Comparison of ENCODE assay signal across 13 cellular contexts in the genomic region with DNA sequence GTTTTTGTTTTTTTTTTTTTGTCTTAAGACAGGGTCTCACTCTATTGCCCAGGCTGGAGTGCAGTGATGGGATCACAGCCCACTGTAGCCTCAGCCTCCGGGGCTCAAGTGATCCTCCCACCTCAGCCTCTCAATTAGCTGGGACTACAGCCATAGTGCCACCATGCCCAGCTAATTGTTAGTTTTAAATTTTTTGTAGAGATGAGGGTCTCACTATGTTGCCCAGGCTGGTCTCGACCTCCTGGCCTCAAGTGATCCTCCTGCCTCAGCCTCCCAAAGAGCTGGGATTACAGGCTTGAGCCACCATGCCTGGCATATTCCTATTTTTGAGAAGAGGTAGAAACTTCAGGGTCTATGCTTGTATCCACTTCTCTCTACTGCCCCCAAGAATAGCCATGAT. TPM values are rescaled to one million over a fixed set of nuclear protein-coding genes. Genes with fewer than 3 reads are reported as not detected.
A peak's percentile ranks its signal among the peaks of the same experiment; 100 is the strongest.
DNase-seq lines count a peak whose midpoint lies in the region; ATAC-seq, FAIRE-seq and TF ChIP-seq lines count a peak whose summit lies in the region.
"Not testable (repeated sequence)": the region's sequence is repeated elsewhere in the genome, so short reads cannot be mapped to it uniquely, and the experiment has no call there.
"Had no signal": no experiment of that assay in that cellular context is flagged by ENCODE, and none has a peak within 500 bp of the region (broad histone marks: within the 10 kb centered on the region; RNA-seq: fewer than 3 reads in every experiment).

No MANE protein-coding gene starts in this region.

- peak overlapping the region; percentile 27 for H3K27ac Mint-ChIP-seq in T-helper 17 cell

- not testable (repeated sequence) for H3K4me3 ChIP-seq in K562, lower lobe of right lung

- not testable (repeated sequence) for H3K4me3 Mint-ChIP-seq in T-helper 17 cell

- not testable (repeated sequence) for H3K27me3 Mint-ChIP-seq in T-helper 17 cell

- not testable (repeated sequence) for DNase-seq in T-helper 17 cell; K562 (ENCODE audit: extremely low read depth in 1 of 4, low spot score in 3 of 4)
- DNase-seq in Right ventricle myocardium superior (peak; percentile 6), lower lobe of right lung (peak; percentile 0)

- CTCF ChIA-PET in K562 (lab: Yijun Ruan, JAX; ENCODE audit: low intra/inter-chr PET ratio), result not testable (repeated sequence)

- not testable (repeated sequence) for H3K79me2 ChIP-seq in K562 (ENCODE audit: control insufficient read depth, insufficient read depth, low read length)

- not testable (repeated sequence) for TF ChIP-seq POLR2A in K562 (conservative IDR thresholded peaks at IDR 0.05)

- H3K4me1 Mint-ChIP-seq in T-helper 17 cell, result not testable (repeated sequence)

- in situ Hi-C loops in K562 (cut with MboI), result not testable (repeated sequence)

- H3K27ac ChIP-seq in K562 (ENCODE audit: extremely low read depth, low read depth, low read length); lower lobe of right lung: not testable (repeated sequence)

- peaks cover 0 to 32% of the 10 kb centered on the region in 2 experiments; a peak in 2 of 5 replicates for H3K4me1 ChIP-seq in K562 (replicated peaks in 1 of 2; ENCODE audit: control insufficient read depth in 2 of 2, insufficient read depth in 2 of 2, low read length in 2 of 2)
- H3K4me1 ChIP-seq in lower lobe of right lung, result not testable (repeated sequence)

- H3K4me2 ChIP-seq in K562 (ENCODE audit: insufficient read depth, low read length), result not testable (repeated sequence)

- not testable (repeated sequence) for TF ChIP-seq EP300 in K562 (IDR thresholded peaks at IDR 0.05; ENCODE audit: low read length)

- H3K36me3 ChIP-seq in K562 (ENCODE audit: control insufficient read depth, insufficient read depth, low read length), result not testable (repeated sequence)
- H3K36me3 ChIP-seq in lower lobe of right lung, result peaks cover 11% of the 10 kb centered on the region

- BruUV-seq in K562 (replicated peaks; lab: Mats Ljungman, UMichigan), result not testable (repeated sequence)

- 64% methylated on average over 2 of the region's 2 CpGs for WGBS in K562 (ENCODE audit: insufficient coverage, low coverage, missing lambda C conversion rate)

- H3K36me3 Mint-ChIP-seq in T-helper 17 cell (ENCODE audit: low read depth), result not testable (repeated sequence)

- TF ChIP-seq CTCF in K562 (IDR thresholded peaks at IDR 0.05 in 2 of 3, conservative IDR thresholded peaks at IDR 0.05 in 1 of 3; ENCODE audit: insufficient read depth in 2 of 3, low read depth in 1 of 3, low read length in 3 of 3); lower lobe of right lung (IDR thresholded peaks at IDR 0.05): not testable (repeated sequence)

- not testable (repeated sequence) for TF ChIP-seq RAD21 in K562 (CRISPR knock-in tag; conservative IDR thresholded peaks at IDR 0.05 in 1 of 2, IDR thresholded peaks at IDR 0.05 in 1 of 2)

- not testable (repeated sequence) for FAIRE-seq in K562 (lab: Jason Lieb, UNC)

- H4K20me1 ChIP-seq in K562 (replicated peaks; ENCODE audit: control insufficient read depth, insufficient read depth, low read length), result not testable (repeated sequence)

- not testable (repeated sequence) for H3K9me1 ChIP-seq in K562 (ENCODE audit: control insufficient read depth, insufficient read depth, low read length)

- H3K9me3 ChIP-seq in T-helper 17 cell (ENCODE audit: control insufficient read depth, low read length, poor library complexity, severe bottlenecking); K562 (replicated peaks; ENCODE audit: control insufficient read depth, insufficient read depth, low read depth, low read length); lower lobe of right lung: not testable (repeated sequence)

- POLR2A ChIA-PET in K562 (lab: Yijun Ruan, JAX), result not testable (repeated sequence)

- not testable (repeated sequence) for H3K27me3 ChIP-seq in K562 (ENCODE audit: control insufficient read depth in 2 of 2, insufficient read depth in 2 of 2, low read length in 2 of 2); lower lobe of right lung (ENCODE audit: low read depth)

- intact Hi-C loops in K562 (cut with micrococcal nuclease), result loop anchor here (10.0 kb wide), 1 partner anchor 86 kb away; a partner anchor contains a TSS
- intact Hi-C loops in Right ventricle myocardium superior (cut with DNase I), result loop anchor here (5.0 to 10.0 kb wide), 2 partner anchors 109 to 226 kb away; no protein-coding TSS in a partner anchor
- intact Hi-C loops in lower lobe of right lung (cut with DNase I), result not testable (repeated sequence)

- ATAC-seq in T-helper 17 cell; K562; Right ventricle myocardium superior (ENCODE audit: poor library complexity); lower lobe of right lung: not testable (repeated sequence)

- H3K9ac ChIP-seq in K562 (ENCODE audit: insufficient read depth in 1 of 2, low read depth in 2 of 2, low read length in 2 of 2), result not testable (repeated sequence)

- not testable (repeated sequence) for H2AFZ ChIP-seq in K562 (ENCODE audit: low read depth, low read length)

TF ChIP-seq in K562, 482 proteins besides CTCF, POLR2A, EP300 and RAD21:
- TF ChIP-seq ZNF121 (CRISPR knock-in tag; conservative IDR thresholded peaks at IDR 0.05), result peak; percentile 81; the same call in 1 of the 2 replicates
TF ChIP-seq in K562: peak in this region for 1; not testable (repeated sequence) for 481.

RNA-seq across cellular contexts. Expression of a gene that starts 8.3 kb away (rescaled TPM):
- 1 to 10 TPM in 1 of 2 donors, under 1 TPM in 1; 0.86 to 1.3 TPM for total RNA-seq in T-helper 17 cell
- total RNA-seq in K562 (2011; cell fraction: chromatin; rRNA removed; ENCODE audit: low replicate concordance), result 0.19 and 0.25 TPM in 2 replicates
- total RNA-seq in K562 (2011; cell fraction: nucleolus; rRNA removed), result 0.26 and 0.33 TPM in 2 replicates
- total RNA-seq in K562 (2011; cell fraction: nucleoplasm; rRNA removed), result 0.37 TPM in 1 of 2 replicates, not detected in the other
- total RNA-seq in K562 (2014; rRNA removed), result not detected in 2 replicates
- not detected in 2 replicates for total RNA-seq in K562 (2014; rRNA removed; fragmentation: Illumina TruSeq; extraction: Trizol)
- not detected in 2 replicates for total RNA-seq in K562 (2015; rRNA removed; fragmentation: Illumina TruSeq; extraction: Trizol)
- total RNA-seq in K562 (2021), result 0.13 and 0.22 TPM in 2 replicates
- 0.07 and 0.09 TPM in 2 replicates for polyA plus RNA-seq in K562 (2011; rRNA removed)
- polyA plus RNA-seq in K562 (2011; cell fraction: cytosol; rRNA removed), result 0.06 and 0.22 TPM in 2 replicates
- 0.37 and 1.1 TPM in 2 replicates for polyA plus RNA-seq in K562 (2011; cell fraction: nucleus; rRNA removed)
- polyA plus RNA-seq in K562 (2012), result 0.23 and 0.72 TPM in 2 replicates
- polyA plus RNA-seq in K562 (2014; fragmentation: Illumina TruSeq; extraction: Trizol), result 0.07 TPM in 1 of 2 replicates, not detected in the other
- under 1 TPM in 1 of 2 experiments, not detected in 1; 0.04 TPM for polyA plus RNA-seq in K562 (2014; fragmentation: Nextera tagmentation; extraction: Ambion mirVana)
- polyA plus RNA-seq in K562 (2014; rRNA removed), result 0.11 and 0.86 TPM in 2 replicates
- polyA minus RNA-seq in K562 (2011; rRNA and poly(A)+ RNA removed), result 0.11 TPM in 1 of 2 replicates, not detected in the other
- polyA minus RNA-seq in K562 (2011; cell fraction: cytosol; rRNA and poly(A)+ RNA removed), result not detected in 2 replicates
- polyA minus RNA-seq in K562 (2011; cell fraction: nucleus; rRNA and poly(A)+ RNA removed), result 0.22 TPM in 1 of 2 replicates, not detected in the other
- total RNA-seq in Right ventricle myocardium superior, result 0.24 TPM
- 0.44 TPM for total RNA-seq in lower lobe of right lung
- polyA plus RNA-seq: CD14-positive monocyte; CD4-positive, alpha-beta memory T cell; CD4-positive, CD25-positive, alpha-beta regulatory T cell; CD8-positive, alpha-beta memory T cell had no signal

RNA-seq across cellular contexts. Expression of a gene that starts 34.8 kb away (rescaled TPM):
- total RNA-seq in T-helper 17 cell, result not detected
- total RNA-seq in K562 (2011; cell fraction: chromatin; rRNA removed; ENCODE audit: low replicate concordance), result not detected in 2 replicates
- not detected in 2 replicates for total RNA-seq in K562 (2011; cell fraction: nucleolus; rRNA removed)
- not detected in 2 replicates for total RNA-seq in K562 (2011; cell fraction: nucleoplasm; rRNA removed)
- not detected in 2 replicates for total RNA-seq in K562 (2014; rRNA removed)
- total RNA-seq in K562 (2014; rRNA removed; fragmentation: Illumina TruSeq; extraction: Trizol), result not detected in 2 replicates
- not detected in 2 replicates for total RNA-seq in K562 (2015; rRNA removed; fragmentation: Illumina TruSeq; extraction: Trizol)
- not detected in 2 replicates for total RNA-seq in K562 (2021)
- polyA plus RNA-seq in K562 (2011; rRNA removed), result not detected in 2 replicates
- polyA plus RNA-seq in K562 (2011; cell fraction: cytosol; rRNA removed), result not detected in 2 replicates
- polyA plus RNA-seq in K562 (2011; cell fraction: nucleus; rRNA removed), result not detected in 2 replicates
- polyA plus RNA-seq in K562 (2012), result 0.28 TPM in 1 of 2 replicates, not detected in the other
- not detected in 2 replicates for polyA plus RNA-seq in K562 (2014; fragmentation: Illumina TruSeq; extraction: Trizol)
- not detected for polyA plus RNA-seq in K562 (2014; fragmentation: Nextera tagmentation; extraction: Ambion mirVana)
- polyA plus RNA-seq in K562 (2014; rRNA removed), result not detected in 2 replicates
- not detected in 2 replicates for polyA minus RNA-seq in K562 (2011; rRNA and poly(A)+ RNA removed)
- not detected in 2 replicates for polyA minus RNA-seq in K562 (2011; cell fraction: cytosol; rRNA and poly(A)+ RNA removed)
- polyA minus RNA-seq in K562 (2011; cell fraction: nucleus; rRNA and poly(A)+ RNA removed), result not detected in 2 replicates
- total RNA-seq in Right ventricle myocardium superior, result not detected
- 0.24 TPM for total RNA-seq in lower lobe of right lung
- total RNA-seq: A673; CD4-positive, alpha-beta memory T cell; CD4-positive, CD25-positive, alpha-beta regulatory T cell; Daoy; G401; GM12878 had no signal
- polyA plus RNA-seq: AG04450; CD14-positive monocyte; CD4-positive, alpha-beta memory T cell; CD4-positive, CD25-positive, alpha-beta regulatory T cell; CD8-positive, alpha-beta memory T cell; GM12878 had no signal
